In the genomic region with DNA sequence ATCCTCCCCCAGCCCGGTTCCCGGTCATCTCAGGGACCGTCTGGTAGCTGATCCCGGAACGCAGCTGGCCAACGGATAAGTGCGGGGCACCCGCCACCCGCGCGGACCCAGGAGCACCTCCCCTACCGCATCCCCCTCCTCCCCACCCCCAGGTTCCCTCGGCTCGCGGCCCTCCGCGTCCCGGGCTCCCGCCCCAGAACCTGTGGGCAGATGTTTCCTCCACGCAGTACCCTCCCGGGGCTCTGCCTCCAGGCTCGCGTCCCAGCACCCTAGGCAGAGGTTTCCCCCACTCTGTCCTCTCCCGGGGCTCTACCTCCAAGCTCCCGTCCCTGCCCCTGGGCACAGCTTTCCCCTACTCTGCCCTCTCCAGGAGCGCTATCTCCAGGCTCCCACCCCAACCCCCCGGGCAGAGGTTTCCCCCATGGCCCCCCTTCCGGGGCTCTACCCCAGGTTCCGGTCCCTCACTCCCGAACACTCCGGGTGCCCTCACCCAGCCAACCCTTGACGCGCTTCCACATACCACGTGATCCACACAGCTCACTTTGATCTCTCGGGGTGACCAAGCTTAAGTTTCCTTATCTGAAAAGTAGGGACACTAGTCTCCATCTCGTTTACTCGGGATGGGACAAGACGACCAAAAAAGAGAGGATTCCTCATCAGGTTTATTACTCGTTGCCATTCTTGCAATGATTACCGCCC, we compare ENCODE assay signal across 8 cellular contexts. TPM values are rescaled to one million over a fixed set of nuclear protein-coding genes. Genes with fewer than 3 reads are reported as not detected.
DNase-seq lines count a peak whose midpoint lies in the region; TF ChIP-seq lines count a peak whose summit lies in the region.

TSS of gene CCDC38 (minus strand) at position 83 of the 699 bp plus-strand sequence. CDS start 6,105 bp downstream, outside the sequence.

- H3K4me3 ChIP-seq in HAP-1 (peak within 1 kb of the TSS; percentile 58), SJSA1 (peak within 1 kb of the TSS; percentile 62), osteoblast (ENCODE audit: insufficient read depth, low read length) (peak within 1 kb of the TSS; percentile 78), thymus (ENCODE audit: low read length) (peak within 1 kb of the TSS; percentile 74)

- peak; percentile 79 for DNase-seq in GM03348 (ENCODE audit: low spot score)
- peak; percentile 56 to 82 for DNase-seq in HAP-1 (ENCODE audit: low spot score in 2 of 2)
- DNase-seq in M059J (ENCODE audit: low read depth): peak; percentile 86
- DNase-seq in SJSA1 (ENCODE audit: low read depth in 1 of 2, low spot score in 2 of 2): peak; percentile 62 to 81
- DNase-seq in activated naive CD4-positive, alpha-beta T cell treated with Interleukin-2 at 50 U/mL for 16 hours: peak; percentile 85
- DNase-seq in glomerular visceral epithelial cell (ENCODE audit: extremely low spot score): peak; percentile 81
- peak; percentile 99 for DNase-seq in osteoblast (ENCODE audit: insufficient read length, low spot score, missing footprints)

- H3K27ac ChIP-seq in SJSA1 (peak within 1 kb of the TSS; percentile 63), osteoblast (ENCODE audit: low read depth, low read length) (no peak within 1 kb of the TSS), thymus (ENCODE audit: low read depth) (peak within 1 kb of the TSS; percentile 36)

- peak within 1 kb of the TSS; percentile 73 for H2AFZ ChIP-seq in osteoblast (ENCODE audit: low read length)

- in situ Hi-C loops in HAP-1 (cut with MboI; ENCODE audit: low sequenced_read_pairs): no loop called here

- TF ChIP-seq CTCF in osteoblast (IDR thresholded peaks at IDR 0.05; ENCODE audit: extremely low read depth, low read depth, low read length): no peak

- H3K4me2 ChIP-seq in osteoblast (ENCODE audit: insufficient read depth, low read length): peak within 1 kb of the TSS; percentile 77

- under 1% methylated on average over 40 of the region's 40 CpGs for WGBS in thymus

- H3K9me3 ChIP-seq in HAP-1 (no peaks in the 10 kb centered on the region), SJSA1 (replicated peaks) (no peaks in the 10 kb centered on the region), osteoblast (ENCODE audit: low read depth, low read length) (no peaks in the 10 kb centered on the region), thymus (ENCODE audit: control insufficient read depth) (no peaks in the 10 kb centered on the region)

- peaks cover 24% of the 10 kb centered on the region for H3K27me3 ChIP-seq in HAP-1 (ENCODE audit: low read depth)
- peaks cover 3% of the 10 kb centered on the region; the same call in 1 of the 2 replicates for H3K27me3 ChIP-seq in SJSA1 (replicated peaks)
- no peaks in the 10 kb centered on the region for H3K27me3 ChIP-seq in osteoblast (ENCODE audit: insufficient read depth, low read length)
- H3K27me3 ChIP-seq in thymus (ENCODE audit: control insufficient read depth, insufficient read depth): no peaks in the 10 kb centered on the region

- H3K4me1 ChIP-seq in HAP-1 (peaks cover 11% of the 10 kb centered on the region; the same call in 1 of the 2 replicates), SJSA1 (replicated peaks) (peaks cover 10% of the 10 kb centered on the region), osteoblast (ENCODE audit: insufficient read depth, low read length) (peaks cover 3% of the 10 kb centered on the region), thymus (ENCODE audit: control insufficient read depth, insufficient read depth, low read length) (no peaks in the 10 kb centered on the region)

- no peaks in the 10 kb centered on the region for H3K79me2 ChIP-seq in osteoblast (ENCODE audit: insufficient read depth, low read length)

- no peaks in the 10 kb centered on the region for H4K20me1 ChIP-seq in osteoblast (ENCODE audit: insufficient read depth, low read length)

- H3K36me3 ChIP-seq in HAP-1 (replicated peaks): no peaks in the 10 kb centered on the region
- no peaks in the 10 kb centered on the region for H3K36me3 ChIP-seq in SJSA1
- H3K36me3 ChIP-seq in osteoblast (ENCODE audit: insufficient read depth, low read length): no peaks in the 10 kb centered on the region
- no peaks in the 10 kb centered on the region for H3K36me3 ChIP-seq in thymus (ENCODE audit: control insufficient read depth, insufficient read depth)

RNA-seq across cellular contexts. Expression of gene CCDC38, which starts in this region (rescaled TPM):
- not detected in 2 replicates for total RNA-seq in M059J (2014; rRNA removed; shearing (Covaris generic))
- 0.39 TPM in 1 of 2 replicates, not detected in the other for total RNA-seq in SJSA1 (2014; rRNA removed; shearing (Covaris generic))
- under 0.01 TPM in 2 replicates for total RNA-seq in osteoblast
- polyA plus RNA-seq in thymus: 0.07 TPM

Comparison
In these comparisons a context has a peak if more than half of its experiments do, and no peak if none do; other contexts are left out.
1. Peak in DNase-seq in M059J; RNA of the gene not detected or under 1 TPM.
2. Peak in DNase-seq, H3K4me3 ChIP-seq and H3K27ac ChIP-seq in SJSA1; RNA of the gene not detected or under 1 TPM.
3. Peak in DNase-seq, H3K4me3 ChIP-seq and H3K4me2 ChIP-seq in osteoblast; RNA of the gene not detected or under 1 TPM.